ENCODE assay signal across 29 cellular contexts in genomic region chr1:169563650-169564049, GRCh38. TPM values are rescaled to one million over a fixed set of nuclear protein-coding genes. Genes with fewer than 3 reads are reported as not detected.
"Had no signal": no experiment of that assay in that cellular context is flagged by ENCODE, and none has a peak within 500 bp of the region (broad histone marks: within the 10 kb centered on the region; RNA-seq: fewer than 3 reads in every experiment).

No MANE protein-coding gene starts in this region.

- H3K9me3 Mint-ChIP-seq: activated naive CD4-positive, alpha-beta T cell treated with anti-CD3 and anti-CD28 coated beads, Interleukin-2, amount 50 U/mL, for 72 hours had no signal

- H3K36me3 Mint-ChIP-seq: WTC11 had no signal

- H3K27me3 Mint-ChIP-seq: activated CD8-positive, alpha-beta T cell treated with anti-CD3 and anti-CD28 coated beads for 36 hours had no signal

- ATAC-seq: activated CD8-positive, alpha-beta T cell treated with anti-CD3 and anti-CD28 coated beads for 36 hours; activated naive CD4-positive, alpha-beta T cell treated with anti-CD3 and anti-CD28 coated beads, Interleukin-2, amount 50 U/mL, for 72 hours; activated naive CD8-positive, alpha-beta T cell treated with anti-CD3 and anti-CD28 coated beads, Interleukin-2, amount 50 U/mL, for 24 hours; body of pancreas; T-helper 17 cell; WTC11 had no signal

- H3K4me3 Mint-ChIP-seq: activated CD8-positive, alpha-beta T cell treated with anti-CD3 and anti-CD28 coated beads for 36 hours; activated naive CD8-positive, alpha-beta T cell treated with anti-CD3 and anti-CD28 coated beads, Interleukin-2, amount 50 U/mL, for 24 hours; activated T-helper 1 cell treated with anti-CD3 and anti-CD28 coated beads, Interleukin-12 subunit alpha, Interleukin-12 subunit beta, Interleukin-2, Interleukin-4 antibody, amounts not matched to agents 30 ng/mL and 10 ng/mL and 1 ng/mL, durations not matched to agents 14 hours and 24 hours and 36 hours; IgD-negative memory B cell; T-helper 17 cell; WTC11 had no signal

- H3K27ac Mint-ChIP-seq: activated CD8-positive, alpha-beta T cell treated with anti-CD3 and anti-CD28 coated beads for 36 hours; activated naive CD8-positive, alpha-beta T cell treated with anti-CD3 and anti-CD28 coated beads, Interleukin-2, amount 50 U/mL, for 24 hours; activated T-helper 1 cell treated with anti-CD3 and anti-CD28 coated beads, Interleukin-12 subunit alpha, Interleukin-12 subunit beta, Interleukin-2, Interleukin-4 antibody, amounts not matched to agents 30 ng/mL and 10 ng/mL and 1 ng/mL, durations not matched to agents 14 hours and 24 hours and 36 hours; IgD-negative memory B cell; T-helper 17 cell; WTC11 had no signal

- H3K4me3 ChIP-seq: ascending aorta, body of pancreas, PC-9 had no signal

- H3K4me1 Mint-ChIP-seq: WTC11 had no signal

- DNase-seq: activated CD8-positive, alpha-beta memory T cell treated with anti-CD3 and anti-CD28 coated beads, Interleukin-2, amount 50 U/mL, for 4 hours; activated CD8-positive, alpha-beta T cell treated with anti-CD3 and anti-CD28 coated beads for 36 hours; activated effector memory CD4-positive, alpha-beta T cell treated with anti-CD3 and anti-CD28 coated beads, Interleukin-2, amount 50 U/mL, for 16 hours; activated naive CD4-positive, alpha-beta T cell treated with Interleukin-2 at 50 U/mL for 16 hours; activated naive CD8-positive, alpha-beta T cell treated with anti-CD3 and anti-CD28 coated beads, Interleukin-2, amount 50 U/mL, for 24 hours; amniotic stem cell; body of pancreas; central memory CD4-positive, alpha-beta T cell; KG1; NCI-H1105 treated with DMSO at 0.1 percent for 48 hours; NCI-H1436 treated with DMSO at 0.1 percent for 48 hours; NCI-H187; NCI-H2081 treated with DMSO at 0.1 percent for 48 hours; NCI-H446; NCI-H524; PC-9; SHP77 treated with DMSO at 0.1 percent for 48 hours; T-helper 17 cell; T-helper 9 cell had no signal

RNA-seq across cellular contexts. Expression of gene F5, which starts 22.6 kb away (rescaled TPM):
- total RNA-seq: ascending aorta, bronchial epithelial cell, chondrocyte, LHCN-M2, M059J, PC-9, SK-MEL-5 had no signal
